In genomic region chr4:119984998-119985397, GRCh38 we compare ENCODE assay signal across 25 cellular contexts.
DNase-seq lines count a peak whose midpoint lies in the region; ATAC-seq, FAIRE-seq and TF ChIP-seq lines count a peak whose summit lies in the region.
"Had no signal": no experiment of that assay in that cellular context is flagged by ENCODE, and none has a peak within 500 bp of the region (broad histone marks: within the 10 kb centered on the region; RNA-seq: fewer than 3 reads in every experiment).

No MANE protein-coding gene starts in this region.

- no peaks in the 10 kb centered on the region for H3K9me2 ChIP-seq in GM23338 (ENCODE audit: insufficient read depth)

- no peak for TF ChIP-seq CTCF in GM23338 (conservative IDR thresholded peaks at IDR 0.05; ENCODE audit: low read depth in 2 of 2)
- no peak for TF ChIP-seq CTCF in fibroblast of lung (conservative IDR thresholded peaks at IDR 0.05 in 1 of 2, IDR thresholded peaks at IDR 0.05 in 1 of 2; ENCODE audit: low read depth in 1 of 2, low read length in 2 of 2)
- no peak for TF ChIP-seq CTCF in osteoblast (IDR thresholded peaks at IDR 0.05; ENCODE audit: extremely low read depth, low read depth, low read length)
- no peak for TF ChIP-seq CTCF in esophagus squamous epithelium (IDR thresholded peaks at IDR 0.05)

- H3K27ac ChIP-seq in GM23338 (ENCODE audit: low read depth), result no peak overlapping the region
- H3K27ac ChIP-seq in fibroblast of lung (ENCODE audit: insufficient read depth, low read length), result no peak overlapping the region
- H3K27ac ChIP-seq in osteoblast (ENCODE audit: low read depth, low read length), result no peak overlapping the region
- no peak overlapping the region for H3K27ac ChIP-seq in esophagus squamous epithelium
- H3K27ac ChIP-seq in small intestine (ENCODE audit: low read depth in 1 of 2, low read length in 1 of 2), result no peak overlapping the region
- H3K27ac ChIP-seq: GM23248, PC-9 had no signal

- H3K36me3 Mint-ChIP-seq in GM23338 (ENCODE audit: low read depth), result peaks cover 6% of the 10 kb centered on the region; the same call in 1 of the 3 replicates
- H3K36me3 Mint-ChIP-seq: CD14-positive monocyte; CD8-positive, alpha-beta memory T cell had no signal

- H3K9me3 ChIP-seq in fibroblast of lung (ENCODE audit: control insufficient read depth, insufficient read depth, low read depth, low read length) (no peaks in the 10 kb centered on the region), osteoblast (ENCODE audit: low read depth, low read length) (no peaks in the 10 kb centered on the region), esophagus squamous epithelium (no peaks in the 10 kb centered on the region), small intestine (ENCODE audit: control insufficient read depth, low read depth) (no peaks in the 10 kb centered on the region)
- H3K9me3 ChIP-seq: BE2C had no signal

- H2AFZ ChIP-seq in GM23338 (peak overlapping the region; percentile 60), fibroblast of lung (ENCODE audit: low read length) (peak overlapping the region; percentile 17), osteoblast (ENCODE audit: low read length) (peak overlapping the region; percentile 32)
- H2AFZ ChIP-seq: GM23248, PC-9 had no signal

- no peak overlapping the region for H3K4me3 ChIP-seq in GM23338
- no peak overlapping the region for H3K4me3 ChIP-seq in fibroblast of lung (replicated peaks in 1 of 4; ENCODE audit: control extremely low read depth in 1 of 4, insufficient read depth in 1 of 4, low read depth in 3 of 4, low read length in 4 of 4)
- no peak overlapping the region for H3K4me3 ChIP-seq in osteoblast (ENCODE audit: insufficient read depth, low read length)
- no peak overlapping the region for H3K4me3 ChIP-seq in esophagus squamous epithelium
- no peak overlapping the region for H3K4me3 ChIP-seq in small intestine (ENCODE audit: low read depth in 1 of 2, low read length in 2 of 2)
- H3K4me3 ChIP-seq: GM23248, K562, PC-9 had no signal

- H3K79me2 ChIP-seq in GM23338 (replicated peaks; ENCODE audit: insufficient read depth), result peaks cover 6% of the 10 kb centered on the region; the same call in 1 of the 2 replicates
- no peaks in the 10 kb centered on the region for H3K79me2 ChIP-seq in fibroblast of lung (ENCODE audit: control insufficient read depth, insufficient read depth, low read length)
- H3K79me2 ChIP-seq in osteoblast (ENCODE audit: insufficient read depth, low read length), result no peaks in the 10 kb centered on the region

- H3K4me1 ChIP-seq in GM23338 (ENCODE audit: insufficient read depth), result 0 out of 2 replicates have a peak, but pooled peaks cover 15% of the 10 kb centered on the region
- no peaks in the 10 kb centered on the region for H3K4me1 ChIP-seq in fibroblast of lung (ENCODE audit: control insufficient read depth, extremely low read depth, insufficient read depth, low read length)
- H3K4me1 ChIP-seq in osteoblast (ENCODE audit: insufficient read depth, low read length), result no peaks in the 10 kb centered on the region
- H3K4me1 ChIP-seq in esophagus squamous epithelium, result no peaks in the 10 kb centered on the region
- no peaks in the 10 kb centered on the region for H3K4me1 ChIP-seq in small intestine (ENCODE audit: control insufficient read depth in 2 of 2, insufficient read depth in 1 of 2, low read depth in 1 of 2, low read length in 1 of 2)
- H3K4me1 ChIP-seq: BE2C had no signal

- peaks cover 2% of the 10 kb centered on the region; the same call in 2 of the 3 replicates for H3K4me1 Mint-ChIP-seq in GM23338
- H3K4me1 Mint-ChIP-seq: CD14-positive monocyte; CD8-positive, alpha-beta memory T cell had no signal

- no peak overlapping the region for H3K9ac ChIP-seq in fibroblast of lung (ENCODE audit: insufficient read depth, low read length)
- H3K9ac ChIP-seq: GM23248 had no signal

- H3K4me3 Mint-ChIP-seq in GM23338, result no peak overlapping the region
- H3K4me3 Mint-ChIP-seq: CD14-positive monocyte; CD8-positive, alpha-beta memory T cell had no signal

- no peaks in the 10 kb centered on the region for H3F3A ChIP-seq in GM23338 (replicated peaks; ENCODE audit: low read depth)

- no peaks in the 10 kb centered on the region for H4K20me1 ChIP-seq in GM23338 (replicated peaks; ENCODE audit: insufficient read depth)
- no peaks in the 10 kb centered on the region for H4K20me1 ChIP-seq in fibroblast of lung (ENCODE audit: control insufficient read depth, extremely low read depth, insufficient read depth, low read length)
- no peaks in the 10 kb centered on the region for H4K20me1 ChIP-seq in osteoblast (ENCODE audit: insufficient read depth, low read length)

- no peak overlapping the region for H3K27ac Mint-ChIP-seq in GM23338
- H3K27ac Mint-ChIP-seq: CD14-positive monocyte; CD8-positive, alpha-beta memory T cell had no signal

- DNase-seq in GM23338 (ENCODE audit: low spot score) (no peak), NCI-H69 (lab: John Stamatoyannopoulos, UW) (peak; percentile 2), fibroblast of lung (ENCODE audit: low read depth in 2 of 2) (no peak), osteoblast (ENCODE audit: insufficient read length, low spot score, missing footprints) (no peak), NCI-H187 (lab: John Stamatoyannopoulos, UW) (no peak), esophagus squamous epithelium (lab: John Stamatoyannopoulos, UW) (no peak), small intestine (no peak)
- DNase-seq: BE2C; CD8-positive, alpha-beta memory T cell; DMS153; DND-41; GM23248; HCEC 1CT; Kasumi-1; NCI-H1092 treated with DMSO at 0.1 percent for 48 hours; NCI-H1436; NCI-H187 treated with DMSO at 0.1 percent for 48 hours; NCI-H446; NCI-H526; PC-9; RPMI8226; SHP77 had no signal

- H3K36me3 ChIP-seq in GM23338 (ENCODE audit: insufficient read depth) (no peaks in the 10 kb centered on the region), fibroblast of lung (ENCODE audit: control insufficient read depth, insufficient read depth, low read length) (no peaks in the 10 kb centered on the region), osteoblast (ENCODE audit: insufficient read depth, low read length) (no peaks in the 10 kb centered on the region), esophagus squamous epithelium (no peaks in the 10 kb centered on the region), small intestine (ENCODE audit: control insufficient read depth in 2 of 2, insufficient read depth in 2 of 2, low read length in 2 of 2) (no peaks in the 10 kb centered on the region)
- H3K36me3 ChIP-seq: BE2C had no signal

- 36 to 55% methylated on average over 2 of the region's 2 CpGs for WGBS in esophagus squamous epithelium, 2 donors
- 52 to 74% (median 59%) methylated on average over 2 of the region's 2 CpGs for WGBS in small intestine, 3 donors

- TF ChIP-seq POLR2A in esophagus squamous epithelium (IDR thresholded peaks at IDR 0.05), result no peak

- no peak for ATAC-seq in GM23338
- ATAC-seq: K562 had no signal

- FAIRE-seq in small intestine (lab: Jason Lieb, UNC), result no peak
- FAIRE-seq: HTR-8/SVneo, K562 had no signal

- no peaks in the 10 kb centered on the region for H3K27me3 Mint-ChIP-seq in GM23338 (ENCODE audit: insufficient read depth, low read depth, poor library complexity)

- H3K9me3 Mint-ChIP-seq in GM23338, result peaks cover 9% of the 10 kb centered on the region; the same call in 2 of the 3 replicates
- H3K9me3 Mint-ChIP-seq: CD8-positive, alpha-beta memory T cell had no signal

- H3K27me3 ChIP-seq in GM23338 (ENCODE audit: insufficient read depth), result no peaks in the 10 kb centered on the region
- no peaks in the 10 kb centered on the region for H3K27me3 ChIP-seq in fibroblast of lung (ENCODE audit: control insufficient read depth, insufficient read depth, low read length)
- H3K27me3 ChIP-seq in osteoblast (ENCODE audit: insufficient read depth, low read length), result no peaks in the 10 kb centered on the region
- H3K27me3 ChIP-seq in esophagus squamous epithelium, result no peaks in the 10 kb centered on the region
- H3K27me3 ChIP-seq in small intestine (ENCODE audit: control insufficient read depth in 2 of 2, insufficient read depth in 2 of 2, low read length in 2 of 2), result no peaks in the 10 kb centered on the region

- H3K4me2 ChIP-seq in GM23338, result no peak overlapping the region
- no peak overlapping the region for H3K4me2 ChIP-seq in fibroblast of lung (ENCODE audit: extremely low read depth, insufficient read depth, low read length)
- no peak overlapping the region for H3K4me2 ChIP-seq in osteoblast (ENCODE audit: insufficient read depth, low read length)
- H3K4me2 ChIP-seq: PC-9 had no signal

- intact Hi-C loops in esophagus squamous epithelium (cut with DNase I), result no loop called here

TF ChIP-seq in GM23338, 12 proteins besides CTCF, POLR2A, EP300 and RAD21:
- TF ChIP-seq CREB1 (CRISPR knock-in tag; IDR thresholded peaks at IDR 0.05; ENCODE audit: low read depth) (no peak), EZH2phosphoT487 (IDR thresholded peaks at IDR 0.05; ENCODE audit: unreplicated experiment) (no peak), ZNF331 (CRISPR knock-in tag; IDR thresholded peaks at IDR 0.05; ENCODE audit: low read depth) (no peak), ETS1 (IDR thresholded peaks at IDR 0.05) (no peak)
TF ChIP-seq in GM23338: peak in this region for 0.
